1 cellular context compared by ENCODE assay signal in the genomic region with DNA sequence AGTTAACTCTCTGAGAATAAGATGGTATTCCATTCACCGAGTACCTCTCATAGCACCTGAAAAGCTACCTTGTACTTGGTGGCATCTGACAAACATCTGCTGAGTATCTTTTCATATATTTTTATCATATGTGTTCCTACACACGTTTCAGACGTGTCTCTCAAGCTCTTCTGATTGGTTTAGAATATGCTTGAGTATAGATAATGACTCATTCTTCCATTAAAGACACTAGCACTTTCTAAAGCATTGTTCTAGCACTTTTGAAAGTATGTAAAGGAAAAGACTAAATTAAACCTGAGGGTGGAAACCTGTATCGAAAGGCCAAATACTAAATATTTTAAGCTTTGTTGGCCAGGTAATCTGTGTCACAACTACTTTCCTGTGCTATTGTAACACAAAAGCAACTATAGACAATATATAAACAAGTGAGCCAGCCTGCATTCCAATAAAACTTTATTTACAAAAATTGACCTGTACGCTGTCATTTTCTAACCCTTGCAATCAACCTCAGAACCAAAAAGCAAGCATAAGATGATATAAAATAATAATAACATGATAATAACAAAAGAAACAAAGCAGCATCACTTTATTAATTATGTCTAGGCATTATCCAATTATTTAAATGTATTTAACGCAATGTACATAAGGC.
TF ChIP-seq lines count a peak whose summit lies in the region.

No MANE protein-coding gene starts in this region.

TF ChIP-seq in K562, 482 proteins besides CTCF, POLR2A, EP300 and RAD21:
- TF ChIP-seq, protein P1, sequence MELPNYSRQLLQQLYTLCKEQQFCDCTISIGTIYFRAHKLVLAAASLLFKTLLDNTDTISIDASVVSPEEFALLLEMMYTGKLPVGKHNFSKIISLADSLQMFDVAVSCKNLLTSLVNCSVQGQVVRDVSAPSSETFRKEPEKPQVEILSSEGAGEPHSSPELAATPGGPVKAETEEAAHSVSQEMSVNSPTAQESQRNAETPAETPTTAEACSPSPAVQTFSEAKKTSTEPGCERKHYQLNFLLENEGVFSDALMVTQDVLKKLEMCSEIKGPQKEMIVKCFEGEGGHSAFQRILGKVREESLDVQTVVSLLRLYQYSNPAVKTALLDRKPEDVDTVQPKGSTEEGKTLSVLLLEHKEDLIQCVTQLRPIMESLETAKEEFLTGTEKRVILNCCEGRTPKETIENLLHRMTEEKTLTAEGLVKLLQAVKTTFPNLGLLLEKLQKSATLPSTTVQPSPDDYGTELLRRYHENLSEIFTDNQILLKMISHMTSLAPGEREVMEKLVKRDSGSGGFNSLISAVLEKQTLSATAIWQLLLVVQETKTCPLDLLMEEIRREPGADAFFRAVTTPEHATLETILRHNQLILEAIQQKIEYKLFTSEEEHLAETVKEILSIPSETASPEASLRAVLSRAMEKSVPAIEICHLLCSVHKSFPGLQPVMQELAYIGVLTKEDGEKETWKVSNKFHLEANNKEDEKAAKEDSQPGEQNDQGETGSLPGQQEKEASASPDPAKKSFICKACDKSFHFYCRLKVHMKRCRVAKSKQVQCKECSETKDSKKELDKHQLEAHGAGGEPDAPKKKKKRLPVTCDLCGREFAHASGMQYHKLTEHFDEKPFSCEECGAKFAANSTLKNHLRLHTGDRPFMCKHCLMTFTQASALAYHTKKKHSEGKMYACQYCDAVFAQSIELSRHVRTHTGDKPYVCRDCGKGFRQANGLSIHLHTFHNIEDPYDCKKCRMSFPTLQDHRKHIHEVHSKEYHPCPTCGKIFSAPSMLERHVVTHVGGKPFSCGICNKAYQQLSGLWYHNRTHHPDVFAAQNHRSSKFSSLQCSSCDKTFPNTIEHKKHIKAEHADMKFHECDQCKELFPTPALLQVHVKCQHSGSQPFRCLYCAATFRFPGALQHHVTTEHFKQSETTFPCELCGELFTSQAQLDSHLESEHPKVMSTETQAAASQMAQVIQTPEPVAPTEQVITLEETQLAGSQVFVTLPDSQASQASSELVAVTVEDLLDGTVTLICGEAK (IDR thresholded peaks at IDR 0.05), result peak; percentile 80
- TF ChIP-seq, protein P1 (CRISPR knock-in tag; IDR thresholded peaks at IDR 0.05), result no peak
- no peak for TF ChIP-seq MTA3 (IDR thresholded peaks at IDR 0.05; ENCODE audit: borderline replicate concordance)
TF ChIP-seq in K562: peak in this region for 1.
